Comparison of ENCODE assay signal across 25 cellular contexts in genomic region chr1:20115479-20115878, GRCh38. TPM values are rescaled to one million over a fixed set of nuclear protein-coding genes. Genes with fewer than 3 reads are reported as not detected.
"Had no signal": no experiment of that assay in that cellular context is flagged by ENCODE, and none has a peak within 500 bp of the region (broad histone marks: within the 10 kb centered on the region; RNA-seq: fewer than 3 reads in every experiment).

No MANE protein-coding gene starts in this region.

- H3K4me1 Mint-ChIP-seq: activated CD4-positive, alpha-beta memory T cell treated with anti-CD3 and anti-CD28 coated beads, Interleukin-2, amount 10 ng/mL, durations not matched to agents 7 days and 5 days; activated CD8-positive, alpha-beta memory T cell treated with anti-CD3 and anti-CD28 coated beads, Interleukin-2, amount 10 ng/mL, durations not matched to agents 7 days and 5 days; activated naive CD8-positive, alpha-beta T cell treated with anti-CD3 and anti-CD28 coated beads for 36 hours; brain; nephron had no signal

- H3K27ac Mint-ChIP-seq: activated CD4-positive, alpha-beta memory T cell treated with anti-CD3 and anti-CD28 coated beads, Interleukin-2, amount 10 ng/mL, durations not matched to agents 7 days and 5 days; activated CD8-positive, alpha-beta memory T cell treated with anti-CD3 and anti-CD28 coated beads, Interleukin-2, amount 10 ng/mL, durations not matched to agents 7 days and 5 days; activated naive CD8-positive, alpha-beta T cell treated with anti-CD3 and anti-CD28 coated beads for 36 hours; brain; nephron; T-helper 1 cell treated with Interleukin-12 subunit alpha and Interleukin-12 subunit beta and Interleukin-4 antibody, amounts not matched to agents 30 μg/mL and 1 μg/mL, for 36 hours had no signal

- H3K4me1 ChIP-seq: tibial nerve, uterus had no signal

- H3K27me3 ChIP-seq: tibial nerve, uterus had no signal

- H3K4me3 Mint-ChIP-seq: activated CD4-positive, alpha-beta memory T cell treated with anti-CD3 and anti-CD28 coated beads, Interleukin-2, amount 10 ng/mL, durations not matched to agents 7 days and 5 days; activated CD8-positive, alpha-beta memory T cell treated with anti-CD3 and anti-CD28 coated beads, Interleukin-2, amount 10 ng/mL, durations not matched to agents 7 days and 5 days; activated naive CD8-positive, alpha-beta T cell treated with anti-CD3 and anti-CD28 coated beads for 36 hours; brain; nephron; T-helper 1 cell treated with Interleukin-12 subunit alpha and Interleukin-12 subunit beta and Interleukin-4 antibody, amounts not matched to agents 30 μg/mL and 1 μg/mL, for 36 hours had no signal

- H3K9me3 Mint-ChIP-seq: activated CD4-positive, alpha-beta memory T cell treated with anti-CD3 and anti-CD28 coated beads, Interleukin-2, amount 10 ng/mL, durations not matched to agents 7 days and 5 days; activated naive CD8-positive, alpha-beta T cell treated with anti-CD3 and anti-CD28 coated beads for 36 hours; nephron; T-helper 1 cell treated with Interleukin-12 subunit alpha and Interleukin-12 subunit beta and Interleukin-4 antibody, amounts not matched to agents 30 μg/mL and 1 μg/mL, for 36 hours had no signal

- H3K36me3 Mint-ChIP-seq: activated CD8-positive, alpha-beta memory T cell treated with anti-CD3 and anti-CD28 coated beads, Interleukin-2, amount 10 ng/mL, durations not matched to agents 7 days and 5 days; activated naive CD8-positive, alpha-beta T cell treated with anti-CD3 and anti-CD28 coated beads for 36 hours; brain had no signal

- H3K9me3 ChIP-seq: tibial nerve, uterus had no signal

- DNase-seq: activated CD4-positive, alpha-beta memory T cell treated with anti-CD3 and anti-CD28 coated beads, Interleukin-2, amount 10 ng/mL, durations not matched to agents 7 days and 5 days; activated CD8-positive, alpha-beta memory T cell treated with anti-CD3 and anti-CD28 coated beads, Interleukin-2, amount 10 ng/mL, durations not matched to agents 7 days and 5 days; activated naive CD8-positive, alpha-beta T cell treated with anti-CD3 and anti-CD28 coated beads for 36 hours; amniotic stem cell; caudate nucleus; dorsolateral prefrontal cortex; foreskin melanocyte; glutamatergic neuron; hippocampal formation; kidney; midbrain; nucleus accumbens; stimulated activated CD4-positive, alpha-beta T cell treated with anti-CD3 and anti-CD28 coated beads, Interleukin-12 subunit alpha, Interleukin-12 subunit beta, amount 100 ng/mL, for 4 hours; stimulated activated CD4-positive, alpha-beta T cell treated with anti-CD3 and anti-CD28 coated beads, Interleukin-1b, Interleukin-23, amount 100 ng/mL, for 48 hours; stimulated activated naive CD4-positive, alpha-beta T cell treated with Interleukin-2 at 50 U/mL for 16 hours; substantia nigra; uterus had no signal

- H3K4me3 ChIP-seq: dorsolateral prefrontal cortex, tibial nerve, uterus had no signal

- H3K36me3 ChIP-seq: tibial nerve, uterus had no signal

- H3K27ac ChIP-seq: dorsolateral prefrontal cortex, epithelial cell of prostate, tibial nerve, uterus had no signal

- ATAC-seq: activated CD8-positive, alpha-beta memory T cell treated with anti-CD3 and anti-CD28 coated beads, Interleukin-2, amount 10 ng/mL, durations not matched to agents 7 days and 5 days; left lobe of liver had no signal

RNA-seq across cellular contexts. Expression of gene PLA2G2D, which starts 3.9 kb away (rescaled TPM):
- total RNA-seq: activated CD4-positive, alpha-beta memory T cell treated with anti-CD3 and anti-CD28 coated beads, Interleukin-2, amount 10 ng/mL, durations not matched to agents 7 days and 5 days; activated CD8-positive, alpha-beta memory T cell treated with anti-CD3 and anti-CD28 coated beads, Interleukin-2, amount 10 ng/mL, durations not matched to agents 7 days and 5 days; activated naive CD8-positive, alpha-beta T cell treated with anti-CD3 and anti-CD28 coated beads for 36 hours; fibroblast of lung; left lobe of liver; lung microvascular endothelial cell; tibial nerve; uterus had no signal
- polyA plus RNA-seq: fibroblast of lung had no signal

RNA-seq across cellular contexts. Expression of gene PLA2G2F, which starts 23.6 kb away (rescaled TPM):
- total RNA-seq: activated CD4-positive, alpha-beta memory T cell treated with anti-CD3 and anti-CD28 coated beads, Interleukin-2, amount 10 ng/mL, durations not matched to agents 7 days and 5 days; activated CD8-positive, alpha-beta memory T cell treated with anti-CD3 and anti-CD28 coated beads, Interleukin-2, amount 10 ng/mL, durations not matched to agents 7 days and 5 days; activated naive CD8-positive, alpha-beta T cell treated with anti-CD3 and anti-CD28 coated beads for 36 hours; fibroblast of lung; kidney; left lobe of liver; lung microvascular endothelial cell; tibial nerve had no signal
- polyA plus RNA-seq: fibroblast of lung had no signal

RNA-seq across cellular contexts. Expression of gene PLA2G5, which starts 45.5 kb away (rescaled TPM):
- total RNA-seq: activated CD4-positive, alpha-beta memory T cell treated with anti-CD3 and anti-CD28 coated beads, Interleukin-2, amount 10 ng/mL, durations not matched to agents 7 days and 5 days; activated CD8-positive, alpha-beta memory T cell treated with anti-CD3 and anti-CD28 coated beads, Interleukin-2, amount 10 ng/mL, durations not matched to agents 7 days and 5 days; activated naive CD8-positive, alpha-beta T cell treated with anti-CD3 and anti-CD28 coated beads for 36 hours had no signal
